Comparison of ENCODE assay signal across 8 cellular contexts in the genomic region with DNA sequence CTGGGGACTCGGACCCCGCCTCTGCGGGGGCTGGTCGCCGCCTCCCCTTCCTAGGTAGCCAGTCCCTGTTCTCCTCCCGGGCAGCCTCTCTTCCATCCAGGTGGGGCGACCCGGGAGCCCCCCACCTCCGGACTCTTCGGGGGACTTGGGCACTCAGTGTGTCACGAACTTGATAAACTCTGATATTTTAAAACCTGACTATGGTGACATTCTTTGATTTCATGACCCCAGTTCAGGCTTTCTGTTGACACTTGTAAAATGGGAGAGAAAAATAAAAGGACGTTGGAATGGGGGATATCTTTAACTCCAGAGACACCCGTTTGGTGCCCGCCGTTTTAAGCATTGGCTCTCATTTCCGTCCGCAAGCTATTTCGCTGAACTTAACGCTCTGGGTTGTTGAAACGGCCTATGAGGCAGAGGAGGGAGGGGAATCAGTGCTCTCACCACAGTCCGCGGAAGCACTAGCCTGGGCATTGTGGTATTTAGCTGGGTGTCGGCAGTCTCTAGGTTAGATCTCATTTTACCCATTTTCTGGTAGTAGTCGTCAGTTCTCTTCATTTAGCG. TPM values are rescaled to one million over a fixed set of nuclear protein-coding genes. Genes with fewer than 3 reads are reported as not detected.
DNase-seq lines count a peak whose midpoint lies in the region; ATAC-seq, FAIRE-seq and TF ChIP-seq lines count a peak whose summit lies in the region.

No MANE protein-coding gene starts in this region.

- H3K79me2 ChIP-seq in H1 (ENCODE audit: control insufficient read depth in 1 of 2, insufficient read depth in 2 of 2, low read length in 2 of 2) = peaks cover 0 to 48% of the 10 kb centered on the region in 2 experiments; a peak in 2 of 4 replicates

- H3K9me3 Mint-ChIP-seq in activated CD4-positive, alpha-beta memory T cell treated with anti-CD3 and anti-CD28 coated beads, Interleukin-2, amount 10 ng/mL, durations not matched to agents 7 days and 5 days = no peaks in the 10 kb centered on the region
- no peaks in the 10 kb centered on the region for H3K9me3 Mint-ChIP-seq in mesothelial cell of epicardium

- no peaks in the 10 kb centered on the region for H3K27me3 ChIP-seq in H1 (replicated peaks in 1 of 4; ENCODE audit: control insufficient read depth in 3 of 4, extremely low read depth in 1 of 4, insufficient read depth in 3 of 4, low read length in 3 of 4)

- no peak for FAIRE-seq in H1 (lab: Jason Lieb, UNC)

- H3K36me3 Mint-ChIP-seq in activated CD4-positive, alpha-beta memory T cell treated with anti-CD3 and anti-CD28 coated beads, Interleukin-2, amount 10 ng/mL, durations not matched to agents 7 days and 5 days (ENCODE audit: low read depth) = peaks cover 13% of the 10 kb centered on the region
- H3K36me3 Mint-ChIP-seq in mesothelial cell of epicardium = peaks cover 2% of the 10 kb centered on the region

- H3K4me1 ChIP-seq in H1 (replicated peaks in 1 of 4; ENCODE audit: control insufficient read depth in 3 of 4, insufficient read depth in 4 of 4, low read length in 3 of 4) = no peaks in the 10 kb centered on the region

- no peak; a peak in 1 of 3 replicates for TF ChIP-seq POLR2A in H1 (IDR thresholded peaks at IDR 0.05; ENCODE audit: control extremely low read depth in 1 of 2, low read depth in 2 of 2, low read length in 2 of 2)

- H3K27ac ChIP-seq in H1 (ENCODE audit: low read depth, low read length) = peak overlapping the region; percentile 56; the same call in 1 of the 2 replicates

- H3K79me1 ChIP-seq in H1 (ENCODE audit: low read depth, low read length) = no peaks in the 10 kb centered on the region

- no peaks in the 10 kb centered on the region for H3K9me3 ChIP-seq in H1 (ENCODE audit: insufficient read depth in 2 of 2, low read depth in 1 of 2, low read length in 1 of 2)

- peak overlapping the region; percentile 83 for H3K27ac Mint-ChIP-seq in activated CD4-positive, alpha-beta memory T cell treated with anti-CD3 and anti-CD28 coated beads, Interleukin-2, amount 10 ng/mL, durations not matched to agents 7 days and 5 days
- peak overlapping the region; percentile 97 for H3K27ac Mint-ChIP-seq in mesothelial cell of epicardium

- no peak for TF ChIP-seq EP300 in H1 (IDR thresholded peaks at IDR 0.05; ENCODE audit: borderline replicate concordance in 1 of 2, low read depth in 2 of 2, low read length in 2 of 2)

- peaks cover 3% of the 10 kb centered on the region for H3K27me3 Mint-ChIP-seq in activated CD4-positive, alpha-beta memory T cell treated with anti-CD3 and anti-CD28 coated beads, Interleukin-2, amount 10 ng/mL, durations not matched to agents 7 days and 5 days
- H3K27me3 Mint-ChIP-seq in mesothelial cell of epicardium (ENCODE audit: low read depth) = no peaks in the 10 kb centered on the region

- CTCF ChIA-PET in activated CD4-positive, alpha-beta memory T cell treated with anti-CD3 and anti-CD28 coated beads, Interleukin-2, amount 10 ng/mL, durations not matched to agents 7 days and 5 days (lab: Charles Lee) = interaction anchor here (0.6 to 1.1 kb wide), 8 partner anchors 17 to 284 kb away, joined by 3 to 5 read pairs (median 3); a partner anchor contains a TSS
- CTCF ChIA-PET in H1 (lab: Charles Lee; ENCODE audit: partially characterized antibody) = interaction anchor here (0.5 to 1.0 kb wide), 2 partner anchors 33 to 60 kb away, joined by 3 read pairs; no protein-coding TSS in a partner anchor

- H2AFZ ChIP-seq in H1 (ENCODE audit: low read length) = 0 out of 2 replicates have a peak overlapping the region, but pooled peaks have one; percentile 11

- peak overlapping the region; percentile 59 for H3K4ac ChIP-seq in H1 (replicated peaks; ENCODE audit: insufficient read length, low read depth, low read length)

- peaks cover 43% of the 10 kb centered on the region for H3K4me1 Mint-ChIP-seq in activated CD4-positive, alpha-beta memory T cell treated with anti-CD3 and anti-CD28 coated beads, Interleukin-2, amount 10 ng/mL, durations not matched to agents 7 days and 5 days
- H3K4me1 Mint-ChIP-seq in mesothelial cell of epicardium = peaks cover 17% of the 10 kb centered on the region

- H2BK15ac ChIP-seq in H1 (ENCODE audit: low read length) = no peak overlapping the region

- no peak overlapping the region for H2BK20ac ChIP-seq in H1 (ENCODE audit: low read length)

- H4K8ac ChIP-seq in H1 (ENCODE audit: extremely low read depth, insufficient read depth, low read length) = peak overlapping the region; percentile 90; the same call in 1 of the 2 replicates

- peak overlapping the region; percentile 85 for H2BK5ac ChIP-seq in H1 (ENCODE audit: low read depth, low read length)

- H3K36me3 ChIP-seq in H1 (ENCODE audit: control insufficient read depth in 2 of 4, insufficient read depth in 4 of 4, low read length in 3 of 4) = no peaks in the 10 kb centered on the region

- no peak for TF ChIP-seq RAD21 in H1 (IDR thresholded peaks at IDR 0.05 in 1 of 2, conservative IDR thresholded peaks at IDR 0.05 in 1 of 2; ENCODE audit: low read depth in 2 of 2, low read length in 2 of 2)

- DNase-seq in SIG-M5 treated with dmso at 0.1 percent for 504 hours (lab: John Stamatoyannopoulos, UW; ENCODE audit: unreplicated experiment) (peak; percentile 65), SIG-M5 (lab: John Stamatoyannopoulos, UW) (no peak), NCI-H2227 treated with DMSO at 0.1 percent for 48 hours (lab: John Stamatoyannopoulos, UW) (peak; percentile 5), H1 (ENCODE audit: low read depth in 1 of 2, low spot score in 2 of 2) (peak in 1 of 2 experiments; percentile 55), mesothelial cell of epicardium (ENCODE audit: low spot score in 2 of 2, unreplicated experiment in 2 of 2) (peak in 1 of 2 experiments; percentile 53)
- DNase-seq in activated CD4-positive, alpha-beta memory T cell treated with anti-CD3 and anti-CD28 coated beads, Interleukin-2, amount 10 ng/mL, durations not matched to agents 7 days and 5 days = peak; percentile 81
- DNase-seq in stimulated activated CD8-positive, alpha-beta memory T cell treated with anti-CD3 and anti-CD28 coated beads, Interleukin-7, amount 100 ng/mL, for 48 hours (ENCODE audit: extremely low read depth in 1 of 2, low read depth in 1 of 2) = peak; percentile 22 to 39

- peak overlapping the region; percentile 53 to 70 for H3K4me2 ChIP-seq in H1 (ENCODE audit: insufficient read depth in 1 of 2, low read depth in 2 of 2, low read length in 2 of 2)

- no peaks in the 10 kb centered on the region for H3K23me2 ChIP-seq in H1 (ENCODE audit: low read depth, low read length)

- no peak overlapping the region for H4K91ac ChIP-seq in H1 (replicated peaks; ENCODE audit: insufficient read length, low read length)

- peaks cover 0 to 1% of the 10 kb centered on the region in 2 experiments for H4K20me1 ChIP-seq in H1 (replicated peaks in 1 of 2; ENCODE audit: control insufficient read depth in 1 of 2, insufficient read depth in 2 of 2, low read length in 2 of 2)

- H3K14ac ChIP-seq in H1 (ENCODE audit: insufficient read length) = no peak overlapping the region

- H3K4me3 ChIP-seq in H1 (ENCODE audit: extremely low read depth in 1 of 4, insufficient read depth in 2 of 4, low read depth in 3 of 4, low read length in 4 of 4) = peak overlapping the region; percentile 74 to 84 (median 80)

- H3K9ac ChIP-seq in H1 (replicated peaks in 1 of 4; ENCODE audit: extremely low read depth in 1 of 4, low read depth in 3 of 4, low read length in 3 of 4) = peak overlapping the region; percentile 29 to 78 (median 74); a peak in 6 of 7 replicates

- H3K18ac ChIP-seq in H1 (ENCODE audit: extremely low read depth, low read length) = no peak overlapping the region

- H3K56ac ChIP-seq in H1 (replicated peaks; ENCODE audit: insufficient read length, low read depth, low read length) = no peak overlapping the region

- no peak overlapping the region for H2BK12ac ChIP-seq in H1 (ENCODE audit: low read depth, low read length)

- H4K5ac ChIP-seq in H1 (ENCODE audit: insufficient read length, low read depth, low read length) = no peak overlapping the region

- TF ChIP-seq CTCF in H1 (IDR thresholded peaks at IDR 0.05; ENCODE audit: control extremely low read depth in 1 of 3, insufficient read depth in 1 of 3, low read depth in 1 of 3, low read length in 3 of 3) = no peak
- TF ChIP-seq CTCF in mesothelial cell of epicardium (IDR thresholded peaks at IDR 0.05; ENCODE audit: unreplicated experiment) = no peak

- peak; percentile 21 for ATAC-seq in HG02938 (IDR thresholded peaks at IDR 0.05; ENCODE audit: unreplicated experiment)

- 2% methylated on average over 25 of the region's 25 CpGs; no CpG with 5 or more reads in 1 of the 2 experiments for WGBS in H1 (ENCODE audit: extremely low coverage in 1 of 2, insufficient coverage in 1 of 2, insufficient read length in 1 of 2, insufficient replicate concordance in 2 of 2, low coverage in 1 of 2, low lambda C conversion rate in 2 of 2, missing lambda C conversion rate in 1 of 2), 2 experiments

- no peak overlapping the region for H2BK120ac ChIP-seq in H1 (replicated peaks; ENCODE audit: low read depth, low read length)

- POLR2A ChIA-PET in activated CD4-positive, alpha-beta memory T cell treated with anti-CD3 and anti-CD28 coated beads, Interleukin-2, amount 10 ng/mL, durations not matched to agents 7 days and 5 days (lab: Charles Lee) = interaction anchor here (0.6 to 2.0 kb wide), 30 partner anchors 9 to 403 kb away, joined by 3 to 12 read pairs (median 4); a partner anchor contains a TSS
- POLR2A ChIA-PET in H1 (lab: Charles Lee; ENCODE audit: partially characterized antibody) = interaction anchor here (0.9 to 2.1 kb wide), 6 partner anchors 20 to 225 kb away, joined by 3 to 6 read pairs (median 4); a partner anchor contains a TSS

- H3K4me3 Mint-ChIP-seq in activated CD4-positive, alpha-beta memory T cell treated with anti-CD3 and anti-CD28 coated beads, Interleukin-2, amount 10 ng/mL, durations not matched to agents 7 days and 5 days = peak overlapping the region; percentile 92
- H3K4me3 Mint-ChIP-seq in mesothelial cell of epicardium = peak overlapping the region; percentile 84

- H3K23ac ChIP-seq in H1 (ENCODE audit: insufficient read length) = no peak overlapping the region

- H2AK5ac ChIP-seq in H1 (ENCODE audit: low read depth, low read length) = no peak overlapping the region

RNA-seq across cellular contexts. Expression of a gene that starts 0.7 kb away (rescaled TPM):
- 10 to 100 TPM; 57.1 to 63.4 TPM for total RNA-seq in activated CD4-positive, alpha-beta memory T cell treated with anti-CD3 and anti-CD28 coated beads, Interleukin-2, amount 10 ng/mL, durations not matched to agents 7 days and 5 days
- 44.8 and 49.6 TPM in 2 replicates for total RNA-seq in H1 (2021; fragmentation: NEBNext Ultra II Directional; extraction: Animal tissue kit (Norgen Biotek cat#: 25700))
- 3.9 and 10.7 TPM in 2 replicates for polyA plus RNA-seq in H1 (2011; rRNA removed)
- polyA plus RNA-seq in H1 (2011; cell fraction: cytosol; rRNA removed) = 11.8 TPM
- polyA plus RNA-seq in H1 (2011; cell fraction: nucleus; rRNA removed) = 1.4 TPM
- polyA plus RNA-seq in H1 (2012, experiment 1 of 2) = 14.0 to 34.0 TPM (median 16.1 TPM) in 4 replicates
- polyA plus RNA-seq in H1 (2012, experiment 2 of 2) = 4.1 TPM
- polyA plus RNA-seq in H1 (2013, experiment 1 of 2) = 27.0 TPM
- 27.4 TPM for polyA plus RNA-seq in H1 (2013, experiment 2 of 2)
- polyA minus RNA-seq in H1 (2011; rRNA and poly(A)+ RNA removed) = 6.6 and 7.0 TPM in 2 replicates
- 6.5 TPM for polyA minus RNA-seq in H1 (2011; cell fraction: cytosol; rRNA and poly(A)+ RNA removed)
- polyA minus RNA-seq in H1 (2011; cell fraction: nucleus; rRNA and poly(A)+ RNA removed) = 6.1 TPM
- total RNA-seq in mesothelial cell of epicardium = 40.1 to 44.6 TPM (median 43.5 TPM) in 3 replicates

RNA-seq across cellular contexts. Expression of a gene that starts 36.7 kb away (rescaled TPM):
- 100 to 1,000 TPM; 468 to 474 TPM for total RNA-seq in activated CD4-positive, alpha-beta memory T cell treated with anti-CD3 and anti-CD28 coated beads, Interleukin-2, amount 10 ng/mL, durations not matched to agents 7 days and 5 days
- total RNA-seq in H1 (2021; fragmentation: NEBNext Ultra II Directional; extraction: Animal tissue kit (Norgen Biotek cat#: 25700)) = not detected in 2 replicates
- polyA plus RNA-seq in H1 (2011; rRNA removed) = 0.06 TPM in 1 of 2 replicates, not detected in the other
- polyA plus RNA-seq in H1 (2011; cell fraction: cytosol; rRNA removed) = 0.10 TPM
- not detected for polyA plus RNA-seq in H1 (2011; cell fraction: nucleus; rRNA removed)
- polyA plus RNA-seq in H1 (2012, experiment 1 of 2) = 0.18 TPM in 1 of 4 replicates, not detected in the others
- not detected for polyA plus RNA-seq in H1 (2012, experiment 2 of 2)
- polyA plus RNA-seq in H1 (2013, experiment 1 of 2) = not detected
- 0.04 TPM for polyA plus RNA-seq in H1 (2013, experiment 2 of 2)
- polyA minus RNA-seq in H1 (2011; rRNA and poly(A)+ RNA removed) = not detected in 2 replicates
- polyA minus RNA-seq in H1 (2011; cell fraction: cytosol; rRNA and poly(A)+ RNA removed) = not detected
- polyA minus RNA-seq in H1 (2011; cell fraction: nucleus; rRNA and poly(A)+ RNA removed) = not detected
- total RNA-seq in mesothelial cell of epicardium = not detected in 3 replicates

RNA-seq across cellular contexts. Expression of a gene that starts 55.4 kb away (rescaled TPM):
- total RNA-seq in activated CD4-positive, alpha-beta memory T cell treated with anti-CD3 and anti-CD28 coated beads, Interleukin-2, amount 10 ng/mL, durations not matched to agents 7 days and 5 days = 10 to 100 TPM; 34.6 to 39.1 TPM
- 43.4 and 45.6 TPM in 2 replicates for total RNA-seq in H1 (2021; fragmentation: NEBNext Ultra II Directional; extraction: Animal tissue kit (Norgen Biotek cat#: 25700))
- 22.0 and 34.6 TPM in 2 replicates for polyA plus RNA-seq in H1 (2011; rRNA removed)
- polyA plus RNA-seq in H1 (2011; cell fraction: cytosol; rRNA removed) = 37.5 TPM
- 16.2 TPM for polyA plus RNA-seq in H1 (2011; cell fraction: nucleus; rRNA removed)
- polyA plus RNA-seq in H1 (2012, experiment 1 of 2) = 33.3 to 40.7 TPM (median 36.0 TPM) in 4 replicates
- polyA plus RNA-seq in H1 (2012, experiment 2 of 2) = 10.5 TPM
- polyA plus RNA-seq in H1 (2013, experiment 1 of 2) = 39.0 TPM
- 36.7 TPM for polyA plus RNA-seq in H1 (2013, experiment 2 of 2)
- polyA minus RNA-seq in H1 (2011; rRNA and poly(A)+ RNA removed) = 46.3 and 53.0 TPM in 2 replicates
- 25.5 TPM for polyA minus RNA-seq in H1 (2011; cell fraction: cytosol; rRNA and poly(A)+ RNA removed)
- polyA minus RNA-seq in H1 (2011; cell fraction: nucleus; rRNA and poly(A)+ RNA removed) = 31.4 TPM
- 38.0 to 42.4 TPM (median 38.3 TPM) in 3 replicates for total RNA-seq in mesothelial cell of epicardium

Comparison
In these comparisons a context has a peak if more than half of its experiments do, and no peak if none do; other contexts are left out.
1. RNA of a gene that starts 36.7 kb away (total RNA-seq): 468 to 474 TPM in activated CD4-positive, alpha-beta memory T cell treated with anti-CD3 and anti-CD28 coated beads, Interleukin-2, amount 10 ng/mL, durations not matched to agents 7 days and 5 days; not detected in mesothelial cell of epicardium and not detected in H1; every median in the first group is over 100 times any median in the second.